ENCODE assay signal across 9 cellular contexts in the genomic region with DNA sequence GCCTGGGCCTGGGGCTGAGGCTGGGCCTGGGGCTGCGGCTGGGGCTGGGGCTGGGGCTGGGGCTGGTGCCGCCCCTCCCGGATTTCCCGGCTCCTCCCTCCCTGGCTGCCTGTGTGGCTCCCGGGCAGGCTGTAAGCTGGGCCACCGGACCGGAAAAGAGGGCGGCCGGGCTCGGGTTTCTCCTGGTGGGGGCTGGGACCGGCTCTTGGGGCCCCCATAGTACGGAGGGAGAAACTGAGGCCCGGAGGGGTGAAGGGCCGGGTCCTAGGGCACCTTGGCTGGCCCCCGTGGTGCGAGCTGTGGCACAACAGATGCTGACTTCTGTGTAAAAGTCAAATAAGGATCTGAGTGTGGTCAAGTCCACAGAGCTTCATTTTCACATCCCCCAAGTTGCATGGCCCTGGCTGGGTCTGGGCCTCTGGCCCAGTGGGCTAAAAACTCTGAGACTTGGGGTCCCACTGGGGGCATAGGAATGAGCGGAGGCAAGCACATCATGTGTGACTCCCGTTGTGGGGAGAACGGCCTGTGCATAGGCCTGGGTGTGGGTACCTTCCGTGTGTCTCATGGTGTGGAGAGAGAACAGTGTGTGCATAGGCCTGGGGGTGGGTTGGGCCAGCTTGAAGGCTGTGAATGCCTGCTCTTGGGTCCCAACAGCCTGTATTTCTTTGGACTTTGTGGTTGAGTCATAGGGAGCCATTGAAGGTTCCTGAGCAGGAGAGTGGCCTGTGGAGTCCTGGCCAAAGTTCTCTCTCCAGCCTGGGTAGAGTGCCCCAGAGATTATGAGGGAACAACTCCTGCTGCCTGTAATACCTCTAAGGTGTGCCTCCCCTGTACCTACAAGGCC.
A peak's percentile ranks its signal among the peaks of the same experiment; 100 is the strongest.
DNase-seq lines count a peak whose midpoint lies in the region; ATAC-seq and TF ChIP-seq lines count a peak whose summit lies in the region.
"Had no signal": no experiment of that assay in that cellular context is flagged by ENCODE, and none has a peak within 500 bp of the region (broad histone marks: within the 10 kb centered on the region; RNA-seq: fewer than 3 reads in every experiment).

No MANE protein-coding gene starts in this region.

- POLR2A ChIA-PET in activated CD8-positive, alpha-beta T cell treated with anti-CD3 and anti-CD28 coated beads, Interleukin-2, amount 10 ng/mL, durations not matched to agents 7 days and 5 days (lab: Charles Lee) = no interaction called here
- POLR2A ChIA-PET in activated CD8-positive, alpha-beta T cell treated with anti-CD3 and anti-CD28 coated beads for 36 hours (lab: Charles Lee) = no interaction called here

- H3K4me3 Mint-ChIP-seq in activated CD8-positive, alpha-beta T cell treated with anti-CD3 and anti-CD28 coated beads, Interleukin-2, amount 10 ng/mL, durations not matched to agents 7 days and 5 days = no peak overlapping the region
- H3K4me3 Mint-ChIP-seq in activated CD8-positive, alpha-beta T cell treated with anti-CD3 and anti-CD28 coated beads for 36 hours = no peak overlapping the region

- H3K36me3 Mint-ChIP-seq in activated CD8-positive, alpha-beta T cell treated with anti-CD3 and anti-CD28 coated beads, Interleukin-2, amount 10 ng/mL, durations not matched to agents 7 days and 5 days (ENCODE audit: low read depth) = no peaks in the 10 kb centered on the region
- H3K36me3 Mint-ChIP-seq in activated CD8-positive, alpha-beta T cell treated with anti-CD3 and anti-CD28 coated beads for 36 hours (ENCODE audit: low read depth) = no peaks in the 10 kb centered on the region

- H3K27me3 Mint-ChIP-seq in activated CD8-positive, alpha-beta T cell treated with anti-CD3 and anti-CD28 coated beads, Interleukin-2, amount 10 ng/mL, durations not matched to agents 7 days and 5 days (ENCODE audit: low read depth) = peaks cover 18% of the 10 kb centered on the region
- H3K27me3 Mint-ChIP-seq in activated CD8-positive, alpha-beta T cell treated with anti-CD3 and anti-CD28 coated beads for 36 hours = peaks cover 14% of the 10 kb centered on the region

- H3K27ac Mint-ChIP-seq in activated CD8-positive, alpha-beta T cell treated with anti-CD3 and anti-CD28 coated beads, Interleukin-2, amount 10 ng/mL, durations not matched to agents 7 days and 5 days = no peak overlapping the region
- H3K27ac Mint-ChIP-seq in activated CD8-positive, alpha-beta T cell treated with anti-CD3 and anti-CD28 coated beads for 36 hours = no peak overlapping the region

- peaks cover 9 to 31% of the 10 kb centered on the region in 2 donors for H3K4me1 ChIP-seq in left lung
- H3K4me1 ChIP-seq in upper lobe of right lung = peaks cover 24% of the 10 kb centered on the region

- H3K4me1 Mint-ChIP-seq in activated CD8-positive, alpha-beta T cell treated with anti-CD3 and anti-CD28 coated beads, Interleukin-2, amount 10 ng/mL, durations not matched to agents 7 days and 5 days (ENCODE audit: low read depth) = peaks cover 9% of the 10 kb centered on the region
- H3K4me1 Mint-ChIP-seq in activated CD8-positive, alpha-beta T cell treated with anti-CD3 and anti-CD28 coated beads for 36 hours (ENCODE audit: low read depth) = peaks cover 4% of the 10 kb centered on the region

- no peaks in the 10 kb centered on the region for H3K9me3 Mint-ChIP-seq in activated CD8-positive, alpha-beta T cell treated with anti-CD3 and anti-CD28 coated beads, Interleukin-2, amount 10 ng/mL, durations not matched to agents 7 days and 5 days (ENCODE audit: insufficient read depth)
- H3K9me3 Mint-ChIP-seq in activated CD8-positive, alpha-beta T cell treated with anti-CD3 and anti-CD28 coated beads for 36 hours = no peaks in the 10 kb centered on the region

- no peaks in the 10 kb centered on the region for H3K36me3 ChIP-seq in left lung
- no peaks in the 10 kb centered on the region for H3K36me3 ChIP-seq in upper lobe of right lung

- H3K27ac ChIP-seq in left lung = peak overlapping the region in 1 of 2 donors; percentile 70
- peak overlapping the region; percentile 42 for H3K27ac ChIP-seq in upper lobe of right lung
- H3K27ac ChIP-seq: epithelial cell of prostate had no signal

- intact Hi-C loops in activated CD8-positive, alpha-beta T cell treated with anti-CD3 and anti-CD28 coated beads for 36 hours (cut with micrococcal nuclease) = no loop called here
- intact Hi-C loops in left lung (cut with DNase I) (loop anchor here in 1 of 2 donors (10.0 kb wide), 1 partner anchor 121 kb away; the partner anchor contains the start of gene CIBAR2), upper lobe of right lung (cut with DNase I) (no loop called here)

- H3K9me3 ChIP-seq in left lung (no peaks in the 10 kb centered on the region), upper lobe of right lung (no peaks in the 10 kb centered on the region)

- peak; percentile 22 for ATAC-seq in activated CD8-positive, alpha-beta T cell treated with anti-CD3 and anti-CD28 coated beads, Interleukin-2, amount 10 ng/mL, durations not matched to agents 7 days and 5 days
- ATAC-seq in activated CD8-positive, alpha-beta T cell treated with anti-CD3 and anti-CD28 coated beads for 36 hours = no peak
- ATAC-seq in left lung = peak; percentile 16
- ATAC-seq in upper lobe of right lung = peak; percentile 23
- ATAC-seq in HG02623 (IDR thresholded peaks at IDR 0.05; ENCODE audit: unreplicated experiment) = no peak
- no peak for ATAC-seq in HG03175 (IDR thresholded peaks at IDR 0.05; ENCODE audit: unreplicated experiment)

- H3K27me3 ChIP-seq in left lung (peaks cover 0 to 49% of the 10 kb centered on the region in 2 donors), upper lobe of right lung (peaks cover 21% of the 10 kb centered on the region)

- H3K4me3 ChIP-seq in astrocyte of the cerebellum (ENCODE audit: low read depth, low read length) (peak overlapping the region; percentile 30), left lung (peak overlapping the region in 1 of 2 donors; percentile 13), upper lobe of right lung (peak overlapping the region; percentile 36)

- in situ Hi-C loops in astrocyte of the cerebellum (cut with HindIII; ENCODE audit: low sequenced_read_pairs) = no loop called here

- DNase-seq in activated CD8-positive, alpha-beta T cell treated with anti-CD3 and anti-CD28 coated beads, Interleukin-2, amount 10 ng/mL, durations not matched to agents 7 days and 5 days = no peak
- DNase-seq in activated CD8-positive, alpha-beta T cell treated with anti-CD3 and anti-CD28 coated beads for 36 hours = no peak
- DNase-seq in astrocyte of the cerebellum (ENCODE audit: low read depth) = no peak
- DNase-seq in left lung = peak in 1 of 2 donors; percentile 49
- no peak for DNase-seq in upper lobe of right lung
- no peak for DNase-seq in glomerular visceral epithelial cell (ENCODE audit: extremely low spot score)

- TF ChIP-seq CTCF in activated CD8-positive, alpha-beta T cell treated with anti-CD3 and anti-CD28 coated beads for 36 hours (IDR thresholded peaks at IDR 0.05) = no peak
- TF ChIP-seq CTCF in astrocyte of the cerebellum (IDR thresholded peaks at IDR 0.05; ENCODE audit: low read depth, low read length, missing control alignments) (no peak), left lung (IDR thresholded peaks at IDR 0.05) (no peak), upper lobe of right lung (IDR thresholded peaks at IDR 0.05) (no peak)

- CTCF ChIA-PET in activated CD8-positive, alpha-beta T cell treated with anti-CD3 and anti-CD28 coated beads, Interleukin-2, amount 10 ng/mL, durations not matched to agents 7 days and 5 days (lab: Charles Lee) = interaction anchor here (1.2 to 1.3 kb wide), 3 partner anchors 9 to 53 kb away, joined by 3 read pairs; no protein-coding TSS in a partner anchor
- CTCF ChIA-PET in activated CD8-positive, alpha-beta T cell treated with anti-CD3 and anti-CD28 coated beads for 36 hours (lab: Charles Lee) = interaction anchor here (1.0 to 1.2 kb wide), 3 partner anchors 9 to 109 kb away, joined by 3 to 7 read pairs (median 4); no protein-coding TSS in a partner anchor

Comparison
In these comparisons a context has a peak if more than half of its experiments do, and no peak if none do; other contexts are left out.
1. ATAC-seq: peak in activated CD8-positive, alpha-beta T cell treated with anti-CD3 and anti-CD28 coated beads, Interleukin-2, amount 10 ng/mL, durations not matched to agents 7 days and 5 days (single experiment), left lung (single experiment) and upper lobe of right lung (single experiment); none in activated CD8-positive, alpha-beta T cell treated with anti-CD3 and anti-CD28 coated beads for 36 hours (single experiment), HG02623 (single experiment) and HG03175 (single experiment).